Comparison of ENCODE assay signal across 16 cellular contexts in genomic region chr13:98981596-98982195, GRCh38. TPM values are rescaled to one million over a fixed set of nuclear protein-coding genes. Genes with fewer than 3 reads are reported as not detected.
DNase-seq lines count a peak whose midpoint lies in the region; ATAC-seq and TF ChIP-seq lines count a peak whose summit lies in the region.
"Had no signal": no experiment of that assay in that cellular context is flagged by ENCODE, and none has a peak within 500 bp of the region (broad histone marks: within the 10 kb centered on the region; RNA-seq: fewer than 3 reads in every experiment).

No MANE protein-coding gene starts in this region.

- H3K27me3 ChIP-seq in prostate gland (replicated peaks; ENCODE audit: insufficient read depth) (no peaks in the 10 kb centered on the region), H9 (ENCODE audit: insufficient read depth, low read length) (no peaks in the 10 kb centered on the region)
- H3K27me3 ChIP-seq: testis had no signal

- 79% methylated on average over 9 of the region's 9 CpGs for WGBS in prostate gland
- WGBS in H9 (ENCODE audit: extremely low coverage, insufficient read length, low lambda C conversion rate) = no CpG with 5 or more reads among the region's 9 CpGs

- H3K23ac ChIP-seq in H9 (ENCODE audit: insufficient read length, low read depth, low read length) = no peak overlapping the region

- H3K79me2 ChIP-seq in H9 (ENCODE audit: insufficient read depth, low read length) = no peaks in the 10 kb centered on the region

- no peaks in the 10 kb centered on the region for H3K36me3 ChIP-seq in prostate gland

- no peaks in the 10 kb centered on the region for H3K27me3 Mint-ChIP-seq in T-helper 17 cell
- H3K27me3 Mint-ChIP-seq in progenitor cell of endocrine pancreas = peaks cover 7% of the 10 kb centered on the region
- H3K27me3 Mint-ChIP-seq in H9 (ENCODE audit: low read depth) = no peaks in the 10 kb centered on the region
- H3K27me3 Mint-ChIP-seq: naive B cell had no signal

- H3K36me3 Mint-ChIP-seq in T-helper 17 cell (ENCODE audit: low read depth) (peaks cover 2% of the 10 kb centered on the region), progenitor cell of endocrine pancreas (ENCODE audit: insufficient read depth) (no peaks in the 10 kb centered on the region), H9 (ENCODE audit: insufficient read depth in 1 of 3, low read depth in 3 of 3) (no peaks in the 10 kb centered on the region)

- H4K5ac ChIP-seq in H9 (ENCODE audit: insufficient read length, low read depth, low read length) = no peak overlapping the region

- no peak overlapping the region; the same call in 1 of the 2 replicates for H3K14ac ChIP-seq in H9 (ENCODE audit: insufficient read depth, low read length)

- H2BK15ac ChIP-seq in H9 (ENCODE audit: low read depth, low read length) = no peak overlapping the region

- no peak overlapping the region for H2BK12ac ChIP-seq in H9 (ENCODE audit: insufficient read length, low read depth, low read length)

- H2AFZ ChIP-seq in H9 (ENCODE audit: low read length) = no peak overlapping the region

- no peak overlapping the region for H3K4me3 ChIP-seq in AG10803 (ENCODE audit: low read length)
- H3K4me3 ChIP-seq in fibroblast of mammary gland (ENCODE audit: control insufficient read depth, low read depth, low read length) = no peak overlapping the region
- H3K4me3 ChIP-seq in prostate gland = no peak overlapping the region
- H3K4me3 ChIP-seq: testis had no signal

- H3K27ac ChIP-seq in prostate gland = no peak overlapping the region
- H3K27ac ChIP-seq in H9 (ENCODE audit: insufficient read length, low read depth, low read length) = no peak overlapping the region
- H3K27ac ChIP-seq: testis had no signal

- no peak overlapping the region for H3K4me3 Mint-ChIP-seq in T-helper 17 cell
- no peak overlapping the region for H3K4me3 Mint-ChIP-seq in progenitor cell of endocrine pancreas (ENCODE audit: low read depth)
- no peak overlapping the region for H3K4me3 Mint-ChIP-seq in H9
- H3K4me3 Mint-ChIP-seq: naive B cell had no signal

- H3K18ac ChIP-seq in H9 (ENCODE audit: insufficient read length, low read depth, low read length) = no peak overlapping the region

- no peak for TF ChIP-seq POLR2A in prostate gland (IDR thresholded peaks at IDR 0.05)

- no peak overlapping the region for H2BK20ac ChIP-seq in H9 (ENCODE audit: low read depth, low read length, poor library complexity, severe bottlenecking)

- peak; percentile 32 for ATAC-seq in T-helper 17 cell
- ATAC-seq: left lobe of liver had no signal

- H2AK5ac ChIP-seq in H9 (ENCODE audit: insufficient read length, low read length) = no peak overlapping the region

- H4K8ac ChIP-seq in H9 (replicated peaks; ENCODE audit: insufficient read length, low read depth, low read length) = no peak overlapping the region

- H3K9me3 ChIP-seq in T-helper 17 cell (ENCODE audit: control insufficient read depth, low read length, poor library complexity, severe bottlenecking) (no peaks in the 10 kb centered on the region), prostate gland (no peaks in the 10 kb centered on the region), H9 (ENCODE audit: control insufficient read depth, low read depth, low read length) (no peaks in the 10 kb centered on the region)
- H3K9me3 ChIP-seq: testis had no signal

- H4K91ac ChIP-seq in H9 (ENCODE audit: insufficient read length, low read depth, low read length) = no peak overlapping the region

- H3K4me1 Mint-ChIP-seq in T-helper 17 cell (peaks cover 54% of the 10 kb centered on the region), progenitor cell of endocrine pancreas (ENCODE audit: low read depth) (peaks cover 54% of the 10 kb centered on the region), H9 (peaks cover 32 to 38% of the 10 kb centered on the region in 2 experiments)

- no peak for TF ChIP-seq CTCF in AG10803 (conservative IDR thresholded peaks at IDR 0.05; ENCODE audit: low read length)
- no peak for TF ChIP-seq CTCF in fibroblast of mammary gland (conservative IDR thresholded peaks at IDR 0.05; ENCODE audit: control insufficient read depth, insufficient read depth, low read depth, low read length)
- TF ChIP-seq CTCF in progenitor cell of endocrine pancreas (IDR thresholded peaks at IDR 0.05; ENCODE audit: unreplicated experiment) = no peak
- no peak for TF ChIP-seq CTCF in prostate gland (IDR thresholded peaks at IDR 0.05)
- no peak for TF ChIP-seq CTCF in H9 (conservative IDR thresholded peaks at IDR 0.05)

- H3K9ac ChIP-seq in H9 (ENCODE audit: extremely low read depth, insufficient read length, low read length) = no peak overlapping the region

- no peak overlapping the region for H3K4ac ChIP-seq in H9 (ENCODE audit: low read depth, low read length)

- H3K79me1 ChIP-seq in H9 (ENCODE audit: insufficient read depth, low read depth, low read length, poor library complexity, severe bottlenecking) = no peaks in the 10 kb centered on the region

- no peak overlapping the region for H2BK120ac ChIP-seq in H9 (ENCODE audit: low read depth, low read length, poor library complexity, severe bottlenecking)

- H3K4me1 ChIP-seq in prostate gland (replicated peaks) (no peaks in the 10 kb centered on the region), H9 (ENCODE audit: insufficient read depth, low read length) (peaks cover 8% of the 10 kb centered on the region; the same call in 1 of the 2 replicates)

- H3K9me3 Mint-ChIP-seq in progenitor cell of endocrine pancreas (ENCODE audit: low read depth) (no peaks in the 10 kb centered on the region), H9 (no peaks in the 10 kb centered on the region)

- H3K27ac Mint-ChIP-seq in T-helper 17 cell (peak overlapping the region; percentile 44), progenitor cell of endocrine pancreas (no peak overlapping the region), H9 (no peak overlapping the region)

- H4K20me1 ChIP-seq in H9 (ENCODE audit: control insufficient read depth, insufficient read depth, insufficient read length) = no peaks in the 10 kb centered on the region

- no peak overlapping the region for H3K4me2 ChIP-seq in H9 (ENCODE audit: insufficient read depth, insufficient read length, low read length)

- H3T11ph ChIP-seq in H9 (ENCODE audit: low read length) = no peak overlapping the region

- no peak overlapping the region for H2BK5ac ChIP-seq in H9 (ENCODE audit: insufficient read length, low read length)

- H3K56ac ChIP-seq in H9 (ENCODE audit: insufficient read length, low read depth, low read length) = no peak overlapping the region

- DNase-seq in AG10803 (ENCODE audit: low read depth) = peak; percentile 18
- DNase-seq in ELF-1 (ENCODE audit: low read depth, low spot score) = peak; percentile 49
- no peak for DNase-seq in T-helper 17 cell
- peak; percentile 22 for DNase-seq in fibroblast of mammary gland (ENCODE audit: low read depth)
- no peak for DNase-seq in progenitor cell of endocrine pancreas (ENCODE audit: low spot score, unreplicated experiment)
- no peak for DNase-seq in prostate gland (ENCODE audit: low spot score)
- no peak for DNase-seq in activated gamma-delta T cell treated with Interleukin-2 at 50 U/mL for 16 hours
- DNase-seq in H9 = no peak
- DNase-seq: AML-193, hippocampal formation, naive B cell, NCI-H2171 treated with DMSO at 0.1 percent for 48 hours, retina, SHP77 treated with DMSO at 0.1 percent for 48 hours, testis had no signal

- intact Hi-C loops in prostate gland (cut with DNase I) = no loop called here

- no peaks in the 10 kb centered on the region for H3K23me2 ChIP-seq in H9 (ENCODE audit: insufficient read length, low read depth, low read length, poor library complexity, severe bottlenecking)

RNA-seq across cellular contexts. Expression of gene DOCK9, which starts 3.8 kb away (rescaled TPM):
- 100 to 1,000 TPM in 1 of 2 donors, 10 to 100 TPM in 1; 95.2 to 119 TPM for total RNA-seq in T-helper 17 cell
- 27.9 and 35.7 TPM in 2 replicates for total RNA-seq in progenitor cell of endocrine pancreas
- total RNA-seq in prostate gland = 100 to 1,000 TPM; 107 to 117 TPM
- total RNA-seq in H9 (2021) = 19.0 and 23.0 TPM in 2 replicates

Comparison
In these comparisons a context has a peak if more than half of its experiments do, and no peak if none do; other contexts are left out.
1. DNase-seq: peak in AG10803 (single experiment), ELF-1 (single experiment) and fibroblast of mammary gland (single experiment); none in T-helper 17 cell (0 of 3), progenitor cell of endocrine pancreas (single experiment), prostate gland (single experiment), activated gamma-delta T cell treated with Interleukin-2 at 50 U/mL for 16 hours (single experiment) and H9 (single experiment).